Comparison of ENCODE assay signal across 20 cellular contexts in genomic region chr7:23210502-23210901, GRCh38. TPM values are rescaled to one million over a fixed set of nuclear protein-coding genes. Genes with fewer than 3 reads are reported as not detected.
"Had no signal": no experiment of that assay in that cellular context is flagged by ENCODE, and none has a peak within 500 bp of the region (broad histone marks: within the 10 kb centered on the region; RNA-seq: fewer than 3 reads in every experiment).

No MANE protein-coding gene starts in this region.

- H3K9me3 ChIP-seq: breast epithelium, gastrocnemius medialis, prostate gland, tibial nerve had no signal

- H3K27me3 ChIP-seq: breast epithelium, gastrocnemius medialis had no signal

- H3K4me1 ChIP-seq: breast epithelium, gastrocnemius medialis, prostate gland had no signal

- H3K27ac ChIP-seq: breast epithelium, coronary artery, gastrocnemius medialis, prostate gland, skin epidermis, tibial nerve had no signal

- FAIRE-seq: astrocyte, kidney had no signal

- H3K27ac Mint-ChIP-seq: mesothelial cell of epicardium; natural killer cell treated with Interleukin-12 subunit alpha and Interleukin-12 subunit beta and Interleukin-15 and Interleukin-18, amount 100 ng/mL, for 72 hours; stimulated activated naive CD8-positive, alpha-beta T cell treated with anti-CD3 and anti-CD28 coated beads, Interleukin-15, Interleukin-2, amounts not matched to agents 100 ng/mL and 50 ng/mL, for 24 hours had no signal

- H3K4me3 Mint-ChIP-seq: activated T-cell treated with anti-CD3 and anti-CD28 coated beads, Interleukin-2, amount 50 U/mL, for 4 hours; mesothelial cell of epicardium; natural killer cell treated with Interleukin-12 subunit alpha and Interleukin-12 subunit beta and Interleukin-15 and Interleukin-18, amount 100 ng/mL, for 72 hours; stimulated activated naive CD8-positive, alpha-beta T cell treated with anti-CD3 and anti-CD28 coated beads, Interleukin-15, Interleukin-2, amounts not matched to agents 100 ng/mL and 50 ng/mL, for 24 hours had no signal

- DNase-seq: activated CD4-positive, alpha-beta T cell treated with anti-CD3 and anti-CD28 coated beads, Interleukin-2, amount 50 U/mL, for 1 hour; activated CD4-positive, CD25-positive, alpha-beta regulatory T cell treated with anti-CD3 and anti-CD28 coated beads, Interleukin-2, amount 50 U/mL, for 72 hours; activated CD8-positive, alpha-beta memory T cell treated with anti-CD3 and anti-CD28 coated beads, Interleukin-2, amount 50 U/mL, for 4 hours; activated effector memory CD4-positive, alpha-beta T cell treated with Interleukin-2 at 50 U/mL for 16 hours; activated naive CD4-positive, alpha-beta T cell treated with anti-CD3 and anti-CD28 coated beads, Interleukin-2, amount 50 U/mL, for 16 hours; activated T-cell treated with anti-CD3 and anti-CD28 coated beads, Interleukin-2, amount 50 U/mL, for 4 hours; gastrocnemius medialis; head of caudate nucleus; kidney; right cardiac atrium had no signal

- H3K9me3 Mint-ChIP-seq: activated T-cell treated with anti-CD3 and anti-CD28 coated beads, Interleukin-2, amount 50 U/mL, for 4 hours; mesothelial cell of epicardium; natural killer cell treated with Interleukin-12 subunit alpha and Interleukin-12 subunit beta and Interleukin-15 and Interleukin-18, amount 100 ng/mL, for 72 hours; stimulated activated naive CD8-positive, alpha-beta T cell treated with anti-CD3 and anti-CD28 coated beads, Interleukin-15, Interleukin-2, amounts not matched to agents 100 ng/mL and 50 ng/mL, for 24 hours had no signal

- H3K4me3 ChIP-seq: breast epithelium, coronary artery, gastrocnemius medialis, prostate gland, skin epidermis, tibial nerve had no signal

- H3K36me3 ChIP-seq: breast epithelium, gastrocnemius medialis, prostate gland, tibial nerve had no signal

- H3K36me3 Mint-ChIP-seq: natural killer cell treated with Interleukin-12 subunit alpha and Interleukin-12 subunit beta and Interleukin-15 and Interleukin-18, amount 100 ng/mL, for 72 hours had no signal

- ATAC-seq: activated T-cell treated with anti-CD3 and anti-CD28 coated beads, Interleukin-2, amount 50 U/mL, for 4 hours; esophagus mucosa; gastrocnemius medialis; natural killer cell treated with Interleukin-12 subunit alpha and Interleukin-12 subunit beta and Interleukin-15 and Interleukin-18, amount 100 ng/mL, for 72 hours; right cardiac atrium had no signal

RNA-seq across cellular contexts. Expression of gene GPNMB, which starts 36.1 kb away (rescaled TPM):
- total RNA-seq: natural killer cell treated with Interleukin-12 subunit alpha and Interleukin-12 subunit beta and Interleukin-15 and Interleukin-18, amount 100 ng/mL, for 72 hours had no signal
